ENCODE assay signal across 1 cellular context in the genomic region with DNA sequence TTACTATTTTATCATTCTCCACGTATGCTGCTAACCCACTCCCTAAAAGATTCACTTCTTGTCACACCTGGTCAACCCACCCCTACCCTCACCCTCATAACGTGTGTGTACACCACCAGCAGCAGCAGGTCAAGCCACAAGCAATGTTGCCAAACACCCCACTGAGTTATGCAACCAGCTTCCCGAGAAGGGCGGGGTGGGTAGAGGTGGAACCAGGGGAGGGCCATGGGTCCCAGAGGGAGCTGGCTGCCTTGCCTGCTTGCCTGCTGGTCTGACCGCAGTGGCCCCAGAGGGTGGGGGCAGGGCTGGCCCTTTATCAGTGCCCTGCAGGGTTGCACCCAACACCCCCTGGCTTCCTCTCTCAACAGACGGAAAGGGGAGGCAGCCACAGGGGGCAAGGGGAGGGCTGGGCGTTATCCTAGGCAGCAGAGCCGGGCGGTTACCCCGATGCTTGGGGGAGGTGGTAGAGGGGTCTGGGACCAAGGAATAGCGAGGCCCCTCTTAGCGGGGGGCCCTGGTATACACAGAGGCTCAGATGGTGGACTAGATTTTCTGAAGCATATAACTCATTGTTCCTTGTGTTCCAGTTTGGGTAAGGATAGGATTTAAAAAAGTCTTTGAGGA.
TF ChIP-seq lines count a peak whose summit lies in the region.

No MANE protein-coding gene starts in this region.

TF ChIP-seq in K562, 482 proteins besides CTCF, POLR2A, EP300 and RAD21 (continued from another document and continues in another):
- no peak for TF ChIP-seq ZSCAN29 (IDR thresholded peaks at IDR 0.05)
- no peak for TF ChIP-seq DNMT1 (IDR thresholded peaks at IDR 0.05)
- no peak for TF ChIP-seq EP400 (IDR thresholded peaks at IDR 0.05)
- TF ChIP-seq, protein P1, sequence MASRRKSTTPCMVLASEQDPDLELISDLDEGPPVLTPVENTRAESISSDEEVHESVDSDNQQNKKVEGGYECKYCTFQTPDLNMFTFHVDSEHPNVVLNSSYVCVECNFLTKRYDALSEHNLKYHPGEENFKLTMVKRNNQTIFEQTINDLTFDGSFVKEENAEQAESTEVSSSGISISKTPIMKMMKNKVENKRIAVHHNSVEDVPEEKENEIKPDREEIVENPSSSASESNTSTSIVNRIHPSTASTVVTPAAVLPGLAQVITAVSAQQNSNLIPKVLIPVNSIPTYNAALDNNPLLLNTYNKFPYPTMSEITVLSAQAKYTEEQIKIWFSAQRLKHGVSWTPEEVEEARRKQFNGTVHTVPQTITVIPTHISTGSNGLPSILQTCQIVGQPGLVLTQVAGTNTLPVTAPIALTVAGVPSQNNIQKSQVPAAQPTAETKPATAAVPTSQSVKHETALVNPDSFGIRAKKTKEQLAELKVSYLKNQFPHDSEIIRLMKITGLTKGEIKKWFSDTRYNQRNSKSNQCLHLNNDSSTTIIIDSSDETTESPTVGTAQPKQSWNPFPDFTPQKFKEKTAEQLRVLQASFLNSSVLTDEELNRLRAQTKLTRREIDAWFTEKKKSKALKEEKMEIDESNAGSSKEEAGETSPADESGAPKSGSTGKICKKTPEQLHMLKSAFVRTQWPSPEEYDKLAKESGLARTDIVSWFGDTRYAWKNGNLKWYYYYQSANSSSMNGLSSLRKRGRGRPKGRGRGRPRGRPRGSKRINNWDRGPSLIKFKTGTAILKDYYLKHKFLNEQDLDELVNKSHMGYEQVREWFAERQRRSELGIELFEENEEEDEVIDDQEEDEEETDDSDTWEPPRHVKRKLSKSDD (conservative IDR thresholded peaks at IDR 0.05; ENCODE audit: low read length) = 0 out of 2 replicates have a peak, but pooled peaks have one; percentile 17
- no peak for TF ChIP-seq NONO (IDR thresholded peaks at IDR 0.05; ENCODE audit: low read depth in 2 of 2, low read length in 1 of 2)
- TF ChIP-seq NFE2 (IDR thresholded peaks at IDR 0.05; ENCODE audit: low read depth) = peak; percentile 68
- no peak for TF ChIP-seq IFI16 (CRISPR knock-in tag; IDR thresholded peaks at IDR 0.05)
- TF ChIP-seq ETV5 (CRISPR knock-in tag; IDR thresholded peaks at IDR 0.05; ENCODE audit: low read depth) = peak; percentile 98
- TF ChIP-seq AFF4 (CRISPR knock-in tag; IDR thresholded peaks at IDR 0.05) = no peak; the same call in 1 of the 2 replicates
- TF ChIP-seq ZNF212 (CRISPR knock-in tag; IDR thresholded peaks at IDR 0.05) = no peak
- no peak for TF ChIP-seq BRD4 (IDR thresholded peaks at IDR 0.05)
- TF ChIP-seq NFIC (IDR thresholded peaks at IDR 0.05) = peak; percentile 96
- peak; percentile 56 for TF ChIP-seq HCFC1 (IDR thresholded peaks at IDR 0.05; ENCODE audit: low read depth, low read length)
- TF ChIP-seq, protein P2, sequence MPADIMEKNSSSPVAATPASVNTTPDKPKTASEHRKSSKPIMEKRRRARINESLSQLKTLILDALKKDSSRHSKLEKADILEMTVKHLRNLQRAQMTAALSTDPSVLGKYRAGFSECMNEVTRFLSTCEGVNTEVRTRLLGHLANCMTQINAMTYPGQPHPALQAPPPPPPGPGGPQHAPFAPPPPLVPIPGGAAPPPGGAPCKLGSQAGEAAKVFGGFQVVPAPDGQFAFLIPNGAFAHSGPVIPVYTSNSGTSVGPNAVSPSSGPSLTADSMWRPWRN (IDR thresholded peaks at IDR 0.05; ENCODE audit: low read depth) = peak; percentile 69; the same call in 1 of the 2 replicates
- TF ChIP-seq, protein P3, sequence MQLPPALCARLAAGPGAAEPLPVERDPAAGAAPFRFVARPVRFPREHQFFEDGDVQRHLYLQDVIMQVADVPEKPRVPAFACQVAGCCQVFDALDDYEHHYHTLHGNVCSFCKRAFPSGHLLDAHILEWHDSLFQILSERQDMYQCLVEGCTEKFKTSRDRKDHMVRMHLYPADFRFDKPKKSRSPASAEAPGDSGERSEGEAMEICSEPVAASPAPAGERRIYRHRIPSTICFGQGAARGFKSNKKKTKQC (CRISPR knock-in tag; IDR thresholded peaks at IDR 0.05) = peak; percentile 78
- TF ChIP-seq THAP12 (CRISPR knock-in tag; IDR thresholded peaks at IDR 0.05) = 0 out of 2 replicates have a peak, but pooled peaks have one; percentile 5
- TF ChIP-seq ZNF778 (CRISPR knock-in tag; IDR thresholded peaks at IDR 0.05) = no peak
- peak; percentile 91 for TF ChIP-seq IRF9 (tag; IDR thresholded peaks at IDR 0.05)
- peak; percentile 58; the same call in 1 of the 2 replicates for TF ChIP-seq RB1 (IDR thresholded peaks at IDR 0.05; ENCODE audit: low read depth)
- TF ChIP-seq ETS2 (tag; IDR thresholded peaks at IDR 0.05; ENCODE audit: borderline replicate concordance, poor library complexity, severe bottlenecking) = no peak
- peak; percentile 100 for TF ChIP-seq HMGN3 (IDR thresholded peaks at IDR 0.05; ENCODE audit: borderline replicate concordance, extremely low read depth, insufficient read length, low read depth, low read length)
- TF ChIP-seq, protein P4, sequence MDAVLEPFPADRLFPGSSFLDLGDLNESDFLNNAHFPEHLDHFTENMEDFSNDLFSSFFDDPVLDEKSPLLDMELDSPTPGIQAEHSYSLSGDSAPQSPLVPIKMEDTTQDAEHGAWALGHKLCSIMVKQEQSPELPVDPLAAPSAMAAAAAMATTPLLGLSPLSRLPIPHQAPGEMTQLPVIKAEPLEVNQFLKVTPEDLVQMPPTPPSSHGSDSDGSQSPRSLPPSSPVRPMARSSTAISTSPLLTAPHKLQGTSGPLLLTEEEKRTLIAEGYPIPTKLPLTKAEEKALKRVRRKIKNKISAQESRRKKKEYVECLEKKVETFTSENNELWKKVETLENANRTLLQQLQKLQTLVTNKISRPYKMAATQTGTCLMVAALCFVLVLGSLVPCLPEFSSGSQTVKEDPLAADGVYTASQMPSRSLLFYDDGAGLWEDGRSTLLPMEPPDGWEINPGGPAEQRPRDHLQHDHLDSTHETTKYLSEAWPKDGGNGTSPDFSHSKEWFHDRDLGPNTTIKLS (IDR thresholded peaks at IDR 0.05; ENCODE audit: borderline replicate concordance, low read depth) = peak; percentile 20; the same call in 1 of the 2 replicates
- TF ChIP-seq EGR1 (conservative IDR thresholded peaks at IDR 0.05) = peak; percentile 90
- TF ChIP-seq, protein P5, sequence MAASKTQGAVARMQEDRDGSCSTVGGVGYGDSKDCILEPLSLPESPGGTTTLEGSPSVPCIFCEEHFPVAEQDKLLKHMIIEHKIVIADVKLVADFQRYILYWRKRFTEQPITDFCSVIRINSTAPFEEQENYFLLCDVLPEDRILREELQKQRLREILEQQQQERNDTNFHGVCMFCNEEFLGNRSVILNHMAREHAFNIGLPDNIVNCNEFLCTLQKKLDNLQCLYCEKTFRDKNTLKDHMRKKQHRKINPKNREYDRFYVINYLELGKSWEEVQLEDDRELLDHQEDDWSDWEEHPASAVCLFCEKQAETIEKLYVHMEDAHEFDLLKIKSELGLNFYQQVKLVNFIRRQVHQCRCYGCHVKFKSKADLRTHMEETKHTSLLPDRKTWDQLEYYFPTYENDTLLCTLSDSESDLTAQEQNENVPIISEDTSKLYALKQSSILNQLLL (CRISPR knock-in tag; IDR thresholded peaks at IDR 0.05; ENCODE audit: borderline replicate concordance) = no peak
- TF ChIP-seq POLR3G (IDR thresholded peaks at IDR 0.05; ENCODE audit: extremely low read depth, insufficient read length, insufficient replicate concordance) = no peak
- TF ChIP-seq ASH1L (IDR thresholded peaks at IDR 0.05; ENCODE audit: borderline replicate concordance, low read depth, partially characterized antibody) = no peak
- TF ChIP-seq, protein P6, sequence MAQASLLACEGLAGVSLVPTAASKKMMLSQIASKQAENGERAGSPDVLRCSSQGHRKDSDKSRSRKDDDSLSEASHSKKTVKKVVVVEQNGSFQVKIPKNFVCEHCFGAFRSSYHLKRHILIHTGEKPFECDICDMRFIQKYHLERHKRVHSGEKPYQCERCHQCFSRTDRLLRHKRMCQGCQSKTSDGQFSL (CRISPR knock-in tag; IDR thresholded peaks at IDR 0.05) = peak; percentile 84
- TF ChIP-seq, protein P6 (tag; IDR thresholded peaks at IDR 0.05) = 0 out of 4 replicates have a peak, but pooled peaks of 1 of the 2 experiments have one; percentile 42
- peak; percentile 83 for TF ChIP-seq CREM (IDR thresholded peaks at IDR 0.05; ENCODE audit: low read depth)
- no peak for TF ChIP-seq SREBF2 (CRISPR knock-in tag; IDR thresholded peaks at IDR 0.05)
- no peak for TF ChIP-seq NR2C1 (IDR thresholded peaks at IDR 0.05)
- TF ChIP-seq NR2C1 (tag; IDR thresholded peaks at IDR 0.05) = peak; percentile 80
- no peak for TF ChIP-seq BACH1 (tag; IDR thresholded peaks at IDR 0.05)
- TF ChIP-seq XRCC4 (IDR thresholded peaks at IDR 0.05; ENCODE audit: extremely low read depth, insufficient read depth, insufficient read length) = no peak
- TF ChIP-seq CBX1 (IDR thresholded peaks at IDR 0.05; ENCODE audit: low read depth) = peak; percentile 53; the same call in 1 of the 2 replicates
- TF ChIP-seq, protein P7, sequence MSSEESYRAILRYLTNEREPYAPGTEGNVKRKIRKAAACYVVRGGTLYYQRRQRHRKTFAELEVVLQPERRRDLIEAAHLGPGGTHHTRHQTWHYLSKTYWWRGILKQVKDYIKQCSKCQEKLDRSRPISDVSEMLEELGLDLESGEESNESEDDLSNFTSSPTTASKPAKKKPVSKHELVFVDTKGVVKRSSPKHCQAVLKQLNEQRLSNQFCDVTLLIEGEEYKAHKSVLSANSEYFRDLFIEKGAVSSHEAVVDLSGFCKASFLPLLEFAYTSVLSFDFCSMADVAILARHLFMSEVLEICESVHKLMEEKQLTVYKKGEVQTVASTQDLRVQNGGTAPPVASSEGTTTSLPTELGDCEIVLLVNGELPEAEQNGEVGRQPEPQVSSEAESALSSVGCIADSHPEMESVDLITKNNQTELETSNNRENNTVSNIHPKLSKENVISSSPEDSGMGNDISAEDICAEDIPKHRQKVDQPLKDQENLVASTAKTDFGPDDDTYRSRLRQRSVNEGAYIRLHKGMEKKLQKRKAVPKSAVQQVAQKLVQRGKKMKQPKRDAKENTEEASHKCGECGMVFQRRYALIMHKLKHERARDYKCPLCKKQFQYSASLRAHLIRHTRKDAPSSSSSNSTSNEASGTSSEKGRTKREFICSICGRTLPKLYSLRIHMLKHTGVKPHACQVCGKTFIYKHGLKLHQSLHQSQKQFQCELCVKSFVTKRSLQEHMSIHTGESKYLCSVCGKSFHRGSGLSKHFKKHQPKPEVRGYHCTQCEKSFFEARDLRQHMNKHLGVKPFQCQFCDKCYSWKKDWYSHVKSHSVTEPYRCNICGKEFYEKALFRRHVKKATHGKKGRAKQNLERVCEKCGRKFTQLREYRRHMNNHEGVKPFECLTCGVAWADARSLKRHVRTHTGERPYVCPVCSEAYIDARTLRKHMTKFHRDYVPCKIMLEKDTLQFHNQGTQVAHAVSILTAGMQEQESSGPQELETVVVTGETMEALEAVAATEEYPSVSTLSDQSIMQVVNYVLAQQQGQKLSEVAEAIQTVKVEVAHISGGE (CRISPR knock-in tag; IDR thresholded peaks at IDR 0.05) = peak in 1 of 3 experiments; percentile 79; a peak in 2 of 6 replicates
